In genomic region chr2:52036036-52036435, GRCh38 we compare ENCODE assay signal across 19 cellular contexts.
DNase-seq lines count a peak whose midpoint lies in the region; ATAC-seq and TF ChIP-seq lines count a peak whose summit lies in the region.
"Had no signal": no experiment of that assay in that cellular context is flagged by ENCODE, and none has a peak within 500 bp of the region (broad histone marks: within the 10 kb centered on the region; RNA-seq: fewer than 3 reads in every experiment).

No MANE protein-coding gene starts in this region.

- H2AK5ac ChIP-seq in H9 (ENCODE audit: insufficient read length, low read length) = no peak overlapping the region

- no peak overlapping the region for H2BK5ac ChIP-seq in H9 (ENCODE audit: insufficient read length, low read length)

- H3K9ac ChIP-seq in H9 (ENCODE audit: extremely low read depth, insufficient read length, low read length) = no peak overlapping the region
- H3K9ac ChIP-seq: BLaER1 had no signal

- no peak overlapping the region for H2AFZ ChIP-seq in H9 (ENCODE audit: low read length)
- H2AFZ ChIP-seq: PC-9 had no signal

- no peaks in the 10 kb centered on the region for H3K36me3 ChIP-seq in CD4-positive, alpha-beta memory T cell (ENCODE audit: insufficient read depth, low read length)
- H3K36me3 ChIP-seq: BLaER1, MG63 had no signal

- H3T11ph ChIP-seq in H9 (ENCODE audit: low read length) = no peak overlapping the region

- H3K9me3 Mint-ChIP-seq in H9 = no peaks in the 10 kb centered on the region
- H3K9me3 Mint-ChIP-seq in CD4-positive, alpha-beta memory T cell = peaks cover 0 to 6% (median 0%) of the 10 kb centered on the region in 8 donors

- H4K8ac ChIP-seq in H9 (replicated peaks; ENCODE audit: insufficient read length, low read depth, low read length) = no peak overlapping the region

- H2BK15ac ChIP-seq in H9 (ENCODE audit: low read depth, low read length) = no peak overlapping the region

- no peak overlapping the region for H2BK12ac ChIP-seq in H9 (ENCODE audit: insufficient read length, low read depth, low read length)

- ATAC-seq in GM18907 (IDR thresholded peaks at IDR 0.05; ENCODE audit: unreplicated experiment) (no peak), Right ventricle myocardium inferior (no peak)
- ATAC-seq: SK-N-SH treated with all-trans-retinoic acid at 6 μM for 48 hours, T-cell had no signal

- H3K4me1 Mint-ChIP-seq in H9 = peaks cover 38 to 45% of the 10 kb centered on the region in 2 experiments
- no peaks in the 10 kb centered on the region for H3K4me1 Mint-ChIP-seq in CD4-positive, alpha-beta memory T cell
- H3K4me1 Mint-ChIP-seq: T-cell had no signal

- intact Hi-C loops in Right ventricle myocardium inferior (cut with DNase I) = no loop called here
- intact Hi-C loops in CD4-positive, alpha-beta memory T cell (cut with micrococcal nuclease) = no loop called here

- no peak overlapping the region for H3K56ac ChIP-seq in H9 (ENCODE audit: insufficient read length, low read depth, low read length)

- H4K20me1 ChIP-seq in H9 (ENCODE audit: control insufficient read depth, insufficient read depth, insufficient read length) = no peaks in the 10 kb centered on the region
- H4K20me1 ChIP-seq: BLaER1 had no signal

- no peaks in the 10 kb centered on the region for H3K27me3 Mint-ChIP-seq in H9 (ENCODE audit: low read depth)
- H3K27me3 Mint-ChIP-seq in CD4-positive, alpha-beta memory T cell = no peaks in the 10 kb centered on the region
- H3K27me3 Mint-ChIP-seq: CD4-positive, alpha-beta T cell; IgD-negative memory B cell; T-cell had no signal

- H3K4me3 ChIP-seq in fibroblast of mammary gland (ENCODE audit: control insufficient read depth, low read depth, low read length) = no peak overlapping the region
- H3K4me3 ChIP-seq in CD4-positive, alpha-beta memory T cell (ENCODE audit: low read length in 2 of 2) = no peak overlapping the region
- H3K4me3 ChIP-seq: BLaER1, MG63, PC-9 had no signal

- no peak overlapping the region for H3K18ac ChIP-seq in H9 (ENCODE audit: insufficient read length, low read depth, low read length)

- no peaks in the 10 kb centered on the region for H3K23me2 ChIP-seq in H9 (ENCODE audit: insufficient read length, low read depth, low read length, poor library complexity, severe bottlenecking)

- H3K4me1 ChIP-seq in H9 (ENCODE audit: insufficient read depth, low read length) = peaks cover 3% of the 10 kb centered on the region; the same call in 1 of the 2 replicates
- H3K4me1 ChIP-seq in CD4-positive, alpha-beta memory T cell (ENCODE audit: insufficient read depth, low read length) = no peaks in the 10 kb centered on the region
- H3K4me1 ChIP-seq: BLaER1 had no signal

- no peaks in the 10 kb centered on the region for H3K36me3 Mint-ChIP-seq in H9 (ENCODE audit: insufficient read depth in 1 of 3, low read depth in 3 of 3)
- no peaks in the 10 kb centered on the region for H3K36me3 Mint-ChIP-seq in CD4-positive, alpha-beta memory T cell
- H3K36me3 Mint-ChIP-seq: IgD-negative memory B cell, T-cell had no signal

- no peaks in the 10 kb centered on the region for H3K9me3 ChIP-seq in H9 (ENCODE audit: control insufficient read depth, low read depth, low read length)
- no peaks in the 10 kb centered on the region for H3K9me3 ChIP-seq in CD4-positive, alpha-beta memory T cell (ENCODE audit: control insufficient read depth in 1 of 2, low read length in 2 of 2)
- H3K9me3 ChIP-seq: BLaER1, MG63 had no signal

- no CpG with 5 or more reads among the region's 1 CpG for WGBS in H9 (ENCODE audit: extremely low coverage, insufficient read length, low lambda C conversion rate)

- CTCF ChIA-PET in CD4-positive, alpha-beta memory T cell (lab: Charles Lee; ENCODE audit: partially characterized antibody) = no interaction called here

- H3K14ac ChIP-seq in H9 (ENCODE audit: insufficient read depth, low read length) = no peak overlapping the region

- H4K91ac ChIP-seq in H9 (ENCODE audit: insufficient read length, low read depth, low read length) = no peak overlapping the region

- TF ChIP-seq CTCF in H9 (conservative IDR thresholded peaks at IDR 0.05) (no peak), fibroblast of mammary gland (conservative IDR thresholded peaks at IDR 0.05; ENCODE audit: control insufficient read depth, insufficient read depth, low read depth, low read length) (no peak)

- no peak overlapping the region for H3K23ac ChIP-seq in H9 (ENCODE audit: insufficient read length, low read depth, low read length)

- no peaks in the 10 kb centered on the region for H3K79me2 ChIP-seq in H9 (ENCODE audit: insufficient read depth, low read length)

- no peaks in the 10 kb centered on the region for H3K27me3 ChIP-seq in H9 (ENCODE audit: insufficient read depth, low read length)
- no peaks in the 10 kb centered on the region for H3K27me3 ChIP-seq in CD4-positive, alpha-beta memory T cell (ENCODE audit: insufficient read depth, low read length)
- H3K27me3 ChIP-seq: BLaER1, MG63 had no signal

- no peak overlapping the region for H3K27ac ChIP-seq in H9 (ENCODE audit: insufficient read length, low read depth, low read length)
- no peak overlapping the region for H3K27ac ChIP-seq in CD4-positive, alpha-beta memory T cell (ENCODE audit: low read depth, low read length)
- H3K27ac ChIP-seq: BLaER1, PC-9 had no signal

- POLR2A ChIA-PET in CD4-positive, alpha-beta memory T cell (lab: Charles Lee; ENCODE audit: partially characterized antibody) = no interaction called here

- H4K5ac ChIP-seq in H9 (ENCODE audit: insufficient read length, low read depth, low read length) = no peak overlapping the region

- peak overlapping the region in 2 of 3 experiments; percentile 71 to 82; a peak in 2 of 7 replicates for H3K27ac Mint-ChIP-seq in H9
- no peak overlapping the region for H3K27ac Mint-ChIP-seq in CD4-positive, alpha-beta memory T cell
- H3K27ac Mint-ChIP-seq: CD4-positive, alpha-beta T cell; IgD-negative memory B cell; T-cell had no signal

- no peak overlapping the region for H3K4ac ChIP-seq in H9 (ENCODE audit: low read depth, low read length)

- H3K4me3 Mint-ChIP-seq in H9 = no peak overlapping the region
- no peak overlapping the region for H3K4me3 Mint-ChIP-seq in CD4-positive, alpha-beta memory T cell
- H3K4me3 Mint-ChIP-seq: CD4-positive, alpha-beta T cell; IgD-negative memory B cell; T-cell had no signal

- no peak overlapping the region for H3K4me2 ChIP-seq in H9 (ENCODE audit: insufficient read depth, insufficient read length, low read length)
- H3K4me2 ChIP-seq: BLaER1, PC-9 had no signal

- H2BK20ac ChIP-seq in H9 (ENCODE audit: low read depth, low read length, poor library complexity, severe bottlenecking) = no peak overlapping the region

- DNase-seq in H9 = no peak
- DNase-seq in LHCN-M2 (ENCODE audit: low read depth) = peak; percentile 4
- DNase-seq in fibroblast of mammary gland (ENCODE audit: low read depth) = peak; percentile 13
- DNase-seq in Right ventricle myocardium inferior (ENCODE audit: missing footprints) = no peak
- no peak for DNase-seq in CD4-positive, alpha-beta memory T cell
- DNase-seq in activated CD8-positive, alpha-beta memory T cell treated with anti-CD3 and anti-CD28 coated beads for 24 hours = no peak
- DNase-seq: CD4-positive, alpha-beta T cell; DND-41; MG63; NCI-H1417 treated with DMSO at 0.1 percent for 48 hours; NCI-H187; NCI-H446; NCI-H526; PC-9; T-cell had no signal

- no peaks in the 10 kb centered on the region for H3K79me1 ChIP-seq in H9 (ENCODE audit: insufficient read depth, low read depth, low read length, poor library complexity, severe bottlenecking)

- H2BK120ac ChIP-seq in H9 (ENCODE audit: low read depth, low read length, poor library complexity, severe bottlenecking) = no peak overlapping the region

Comparison
In these comparisons a context has a peak if more than half of its experiments do, and no peak if none do; other contexts are left out.
1. DNase-seq: peak in LHCN-M2 (single experiment) and fibroblast of mammary gland (single experiment); none in H9 (single experiment), Right ventricle myocardium inferior (single experiment), CD4-positive, alpha-beta memory T cell (0 of 5) and activated CD8-positive, alpha-beta memory T cell treated with anti-CD3 and anti-CD28 coated beads for 24 hours (single experiment).
2. H3K27ac Mint-ChIP-seq: peak in H9 (2 of 3); none in CD4-positive, alpha-beta memory T cell (0 of 7).